ENCODE assay signal across 21 cellular contexts in the genomic region with DNA sequence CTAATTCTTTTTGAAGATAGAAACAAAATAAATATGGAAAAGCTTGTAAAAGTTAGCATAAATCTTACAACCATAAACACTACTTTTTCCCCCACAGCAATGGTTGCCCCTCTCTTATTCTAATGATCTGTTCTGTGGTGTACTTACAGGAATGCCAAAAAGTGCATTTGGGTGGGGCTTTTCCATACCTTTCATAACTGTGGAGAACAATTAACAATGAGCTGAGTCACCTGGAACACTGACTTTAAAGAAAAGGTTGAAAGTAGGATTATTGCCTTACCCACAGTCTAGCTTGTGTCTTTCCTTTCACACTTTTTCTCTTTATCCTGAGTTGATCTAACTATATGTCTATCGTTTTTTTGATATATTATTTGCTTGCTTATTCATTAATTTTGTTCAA.
"Had no signal": no experiment of that assay in that cellular context is flagged by ENCODE, and none has a peak within 500 bp of the region (broad histone marks: within the 10 kb centered on the region; RNA-seq: fewer than 3 reads in every experiment).

No MANE protein-coding gene starts in this region.

- DNase-seq: activated CD4-positive, alpha-beta T cell treated with anti-CD3 and anti-CD28 coated beads for 36 hours; activated CD4-positive, CD25-positive, alpha-beta regulatory T cell; activated CD8-positive, alpha-beta memory T cell treated with anti-CD3 and anti-CD28 coated beads, Interleukin-2, amount 50 U/mL, for 4 hours; activated CD8-positive, alpha-beta T cell treated with anti-CD3 and anti-CD28 coated beads for 36 hours; activated gamma-delta T cell treated with Interleukin-2 at 50 U/mL for 16 hours; activated naive CD4-positive, alpha-beta T cell treated with anti-CD3 and anti-CD28 coated beads, Interleukin-2, amount 10 ng/mL, durations not matched to agents 7 days and 5 days; activated naive CD8-positive, alpha-beta T cell treated with anti-CD3 and anti-CD28 coated beads for 36 hours; activated T-cell treated with anti-CD3 and anti-CD28 coated beads, Interleukin-2, amount 50 U/mL, for 72 hours; brain microvascular endothelial cell; caudate nucleus; MM.1S; NCI-H1105 treated with DMSO at 0.1 percent for 48 hours; NCI-H1436 treated with DMSO at 0.1 percent for 48 hours; NCI-H187 treated with DMSO at 0.1 percent for 48 hours; NCI-H2081 treated with DMSO at 0.1 percent for 48 hours; NCI-H446; NCI-H524; SIG-M5; T-cell had no signal

- ATAC-seq: activated CD4-positive, alpha-beta T cell treated with anti-CD3 and anti-CD28 coated beads for 36 hours; activated CD8-positive, alpha-beta T cell treated with anti-CD3 and anti-CD28 coated beads for 36 hours; activated T-cell treated with anti-CD3 and anti-CD28 coated beads, Interleukin-2, amount 50 U/mL, for 72 hours; T-cell had no signal

- FAIRE-seq: RCC 7860 had no signal

- H3K36me3 ChIP-seq: brain microvascular endothelial cell had no signal

- H3K27ac ChIP-seq: brain microvascular endothelial cell, VCaP had no signal

- H3K27me3 ChIP-seq: brain microvascular endothelial cell had no signal
